Comparison of ENCODE assay signal across 9 cellular contexts in genomic region chr11:110711448-110711775, GRCh38. TPM values are rescaled to one million over a fixed set of nuclear protein-coding genes. Genes with fewer than 3 reads are reported as not detected.
DNase-seq lines count a peak whose midpoint lies in the region; ATAC-seq and TF ChIP-seq lines count a peak whose summit lies in the region.
"Had no signal": no experiment of that assay in that cellular context is flagged by ENCODE, and none has a peak within 500 bp of the region (broad histone marks: within the 10 kb centered on the region; RNA-seq: fewer than 3 reads in every experiment).

No MANE protein-coding gene starts in this region.

- no peaks in the 10 kb centered on the region for H3K9me3 ChIP-seq in left ventricle myocardium inferior (replicated peaks)
- H3K9me3 ChIP-seq in muscle layer of colon (ENCODE audit: low read length): no peaks in the 10 kb centered on the region
- H3K9me3 ChIP-seq in aorta (ENCODE audit: control insufficient read depth, low read length): no peaks in the 10 kb centered on the region
- no peaks in the 10 kb centered on the region for H3K9me3 ChIP-seq in BE2C

- ATAC-seq in aorta (ENCODE audit: low FRiP score): no peak
- no peak for ATAC-seq in HG03039 (IDR thresholded peaks at IDR 0.05; ENCODE audit: unreplicated experiment)
- no peak for ATAC-seq in GM19395 (IDR thresholded peaks at IDR 0.05; ENCODE audit: unreplicated experiment)

- peaks cover 87% of the 10 kb centered on the region for H3K27me3 ChIP-seq in left ventricle myocardium inferior (ENCODE audit: low read depth)
- H3K27me3 ChIP-seq in muscle layer of colon (ENCODE audit: control insufficient read depth in 1 of 2, insufficient read depth in 2 of 2, low read length in 2 of 2): no peaks in the 10 kb centered on the region
- H3K27me3 ChIP-seq in aorta (ENCODE audit: control insufficient read depth in 1 of 2, insufficient read depth in 2 of 2, low read length in 1 of 2): no peaks in the 10 kb centered on the region
- H3K27me3 ChIP-seq in BE2C: peaks cover 54% of the 10 kb centered on the region

- TF ChIP-seq CTCF in left ventricle myocardium inferior (IDR thresholded peaks at IDR 0.05; ENCODE audit: borderline replicate concordance) (no peak), BE2C (IDR thresholded peaks at IDR 0.05; ENCODE audit: low read depth, low read length) (no peak)

- peak overlapping the region; percentile 68 for H3K4me3 ChIP-seq in left ventricle myocardium inferior
- H3K4me3 ChIP-seq in muscle layer of colon (ENCODE audit: low read depth in 1 of 2, low read length in 2 of 2): peak overlapping the region; percentile 66 to 79
- H3K4me3 ChIP-seq in aorta (ENCODE audit: low read length in 2 of 2): peak overlapping the region; percentile 41 to 49
- no peak overlapping the region for H3K4me3 ChIP-seq in BE2C (ENCODE audit: low read depth, low read length)

- H3K4me1 ChIP-seq in left ventricle myocardium inferior (peaks cover 27% of the 10 kb centered on the region), muscle layer of colon (ENCODE audit: insufficient read depth, low read length) (peaks cover 4% of the 10 kb centered on the region), aorta (ENCODE audit: control insufficient read depth in 1 of 2, insufficient read depth in 2 of 2, low read length in 2 of 2) (no peaks in the 10 kb centered on the region), BE2C (no peaks in the 10 kb centered on the region)

- H3K27ac ChIP-seq in left ventricle myocardium inferior (replicated peaks) (no peak overlapping the region), caudate nucleus (ENCODE audit: low read depth, low read length) (peak overlapping the region; percentile 75), muscle layer of colon (ENCODE audit: low read depth, low read length) (peak overlapping the region; percentile 61), aorta (ENCODE audit: low read depth in 1 of 2, low read length in 2 of 2) (no peak overlapping the region)

- intact Hi-C loops in left ventricle myocardium inferior (cut with micrococcal nuclease): no loop called here
- intact Hi-C loops in cardiac septum (cut with DNase I): loop anchor here (5.0 kb wide), 1 partner anchor 521 kb away; no protein-coding TSS in a partner anchor
- intact Hi-C loops in aorta (cut with DNase I): loop anchor here (10.0 kb wide), 2 partner anchors 513 to 523 kb away; no protein-coding TSS in a partner anchor

- H3K9ac ChIP-seq in muscle layer of colon (ENCODE audit: low read length): peak overlapping the region; percentile 6

- no peaks in the 10 kb centered on the region for H3K36me3 ChIP-seq in left ventricle myocardium inferior
- H3K36me3 ChIP-seq in muscle layer of colon (ENCODE audit: insufficient read depth, low read length): no peaks in the 10 kb centered on the region
- no peaks in the 10 kb centered on the region for H3K36me3 ChIP-seq in aorta (ENCODE audit: control insufficient read depth in 1 of 2, insufficient read depth in 2 of 2, low read length in 1 of 2)
- no peaks in the 10 kb centered on the region for H3K36me3 ChIP-seq in BE2C

- DNase-seq in left ventricle myocardium inferior: no peak
- DNase-seq in cardiac septum (ENCODE audit: low spot score): no peak
- peak in 2 of 61 donors; percentile 34 to 43 for DNase-seq in caudate nucleus (lab: John Stamatoyannopoulos, UW)
- no peak for DNase-seq in aorta
- DNase-seq in BE2C: no peak

- WGBS in aorta, 2 donors: 0 to 1% methylated on average over 24 of the region's 24 CpGs

RNA-seq across cellular contexts. Expression of gene ARHGAP20, which starts 0.8 kb away (rescaled TPM):
- total RNA-seq in left ventricle myocardium inferior: 0.16 TPM
- total RNA-seq in cardiac septum: 0.19 TPM
- total RNA-seq in aorta: 1 to 10 TPM; 3.5 to 5.1 TPM
- polyA plus RNA-seq in aorta: 1 to 10 TPM in 1 of 2 donors, under 1 TPM in 1; 0.63 to 1.3 TPM
- not detected for polyA plus RNA-seq in BE2C (2012; ENCODE audit: insufficient read depth, insufficient read length, low read depth)
- total RNA-seq: Daoy had no signal

Comparison
In these comparisons a context has a peak if more than half of its experiments do, and no peak if none do; other contexts are left out.
1. H3K27ac ChIP-seq: peak in caudate nucleus (single experiment) and muscle layer of colon (single experiment); none in left ventricle myocardium inferior (single experiment) and aorta (0 of 2).